Comparison of ENCODE assay signal across 8 cellular contexts in genomic region chr3:100400782-100401673, GRCh38. TPM values are rescaled to one million over a fixed set of nuclear protein-coding genes. Genes with fewer than 3 reads are reported as not detected.
DNase-seq lines count a peak whose midpoint lies in the region; ATAC-seq and TF ChIP-seq lines count a peak whose summit lies in the region.

TSS of gene LNP1 (plus strand) at chr3:100401539. CDS start at chr3:100429730, 28,191 bp downstream.
TSS of gene TOMM70 (minus strand) at chr3:100401089. CDS start at chr3:100400949, 140 bp downstream.

- peak within 1 kb of the TSS; percentile 99 for H4K91ac ChIP-seq in IMR-90 (ENCODE audit: insufficient read depth, low read depth, low read length)

- H2BK20ac ChIP-seq in IMR-90 (ENCODE audit: low read depth, low read length): peak within 1 kb of the TSS; percentile 70; the same call in 1 of the 2 replicates

- peak; percentile 94 for TF ChIP-seq POLR2A in IMR-90 (IDR thresholded peaks at IDR 0.05; ENCODE audit: low read depth, low read length)

- in situ Hi-C loops in IMR-90 (cut with MboI; ENCODE audit: low sequenced_read_pairs): no loop called here

- H3K4me2 ChIP-seq in IMR-90 (ENCODE audit: low read depth, low read length): peak within 1 kb of the TSS; percentile 98
- H3K4me2 ChIP-seq in OCI-LY7 (ENCODE audit: low read length): peak within 1 kb of the TSS; percentile 88

- peak within 1 kb of the TSS; percentile 99 for H2AK5ac ChIP-seq in IMR-90 (ENCODE audit: low read depth, low read length)

- H3K4ac ChIP-seq in IMR-90 (ENCODE audit: low read depth, low read length): peak within 1 kb of the TSS; percentile 98

- H3K79me2 ChIP-seq in OCI-LY7 (ENCODE audit: insufficient read depth, low read depth, low read length): peaks cover 89% of the 10 kb centered on the region

- H2BK120ac ChIP-seq in IMR-90 (ENCODE audit: low read depth, low read length): peak within 1 kb of the TSS; percentile 96

- 1% methylated on average over 17 of the region's 64 CpGs; no CpG with 5 or more reads in 1 of the 2 experiments for WGBS in IMR-90 (ENCODE audit: extremely low coverage in 2 of 2, insufficient read length in 1 of 2), 2 experiments

- peak within 1 kb of the TSS; percentile 99 for H3K14ac ChIP-seq in IMR-90 (replicated peaks; ENCODE audit: low read depth, low read length)

- peak within 1 kb of the TSS; percentile 98 for H2AK9ac ChIP-seq in IMR-90 (replicated peaks; ENCODE audit: low read depth, low read length, poor library complexity)

- H3K9ac ChIP-seq in IMR-90 (ENCODE audit: low read depth, low read length): peak within 1 kb of the TSS; percentile 99

- H3K18ac ChIP-seq in IMR-90 (ENCODE audit: low read depth, low read length): peak within 1 kb of the TSS; percentile 96

- H3K4me3 ChIP-seq in IMR-90 (ENCODE audit: insufficient read depth, low read depth, low read length) (peak within 1 kb of the TSS; percentile 60), OCI-LY7 (ENCODE audit: low read depth, low read length, poor library complexity, severe bottlenecking) (peak within 1 kb of the TSS; percentile 93), mononuclear cell (ENCODE audit: low read length) (peak within 1 kb of the TSS; percentile 75)

- H4K20me1 ChIP-seq in IMR-90 (ENCODE audit: insufficient read depth, low read length) (peaks cover 24% of the 10 kb centered on the region; the same call in 1 of the 2 replicates), OCI-LY7 (ENCODE audit: insufficient read depth, low read length) (peaks cover 13% of the 10 kb centered on the region)

- H2AFZ ChIP-seq in IMR-90 (replicated peaks; ENCODE audit: low read length, poor library complexity) (peak within 1 kb of the TSS; percentile 99), OCI-LY7 (ENCODE audit: low read length) (peak within 1 kb of the TSS; percentile 62; the same call in 1 of the 2 replicates)

- intact Hi-C loops in IMR-90 (cut with micrococcal nuclease) (loop anchor here (5.0 kb wide), 1 partner anchor 91 kb away; the partner anchor contains the start of gene TMEM45A), OCI-LY7 (cut with micrococcal nuclease; ENCODE audit: unreplicated experiment) (loop anchor here (1.0 to 10.0 kb wide), 5 partner anchors 10 to 1164 kb away; partner anchors contain the start of genes NIT2, TBC1D23 and TRMT10C)

- peak within 1 kb of the TSS; percentile 84; the same call in 2 of the 3 replicates for H2BK15ac ChIP-seq in IMR-90 (ENCODE audit: low read depth, low read length)

- H3K4me1 ChIP-seq in IMR-90 (ENCODE audit: control insufficient read depth, insufficient read depth, low read length) (no peaks in the 10 kb centered on the region), OCI-LY7 (ENCODE audit: insufficient read depth, low read length, poor library complexity, severe bottlenecking) (peaks cover 27% of the 10 kb centered on the region), mononuclear cell (ENCODE audit: insufficient read depth, low read length) (peaks cover 36% of the 10 kb centered on the region)

- CTCF ChIA-PET in IMR-90 (lab: Yijun Ruan, JAX) (interaction anchor here (1.3 kb wide), 1 partner anchor 16 kb away, joined by 3 read pairs; no protein-coding TSS in a partner anchor), OCI-LY7 (lab: Charles Lee; ENCODE audit: unreplicated experiment) (no interaction called here)

- peak within 1 kb of the TSS; percentile 95 for H2BK5ac ChIP-seq in IMR-90 (ENCODE audit: low read depth, low read length, poor library complexity, severe bottlenecking)

- dilution Hi-C loops in IMR-90 (cut with HindIII; ENCODE audit: low sequenced_read_pairs, unreplicated experiment): no loop called here

- peak within 1 kb of the TSS; percentile 100 for H3K23ac ChIP-seq in IMR-90 (ENCODE audit: low read depth, low read length)

- no peaks in the 10 kb centered on the region for H3K36me3 ChIP-seq in IMR-90 (ENCODE audit: control insufficient read depth, insufficient read depth, low read length)
- peaks cover 27% of the 10 kb centered on the region for H3K36me3 ChIP-seq in OCI-LY7 (ENCODE audit: insufficient read depth, low read length)

- H3K27me3 ChIP-seq in IMR-90 (ENCODE audit: control insufficient read depth, insufficient read depth, low read length) (no peaks in the 10 kb centered on the region), mononuclear cell (ENCODE audit: insufficient read depth, low read length) (no peaks in the 10 kb centered on the region)

- DNase-seq in DMS114 treated with DMSO at 0.1 percent for 48 hours (lab: John Stamatoyannopoulos, UW; ENCODE audit: unreplicated experiment): peak; percentile 96
- peak; percentile 96 for DNase-seq in IMR-90
- DNase-seq in OCI-LY7 (ENCODE audit: low spot score): peak; percentile 97
- peak; percentile 93 for DNase-seq in activated T-cell treated with anti-CD3 and anti-CD28 coated beads for 4 hours
- DNase-seq in epithelial cell of prostate (ENCODE audit: low read depth, low spot score): peak; percentile 75
- DNase-seq in stimulated activated CD8-positive, alpha-beta memory T cell treated with anti-CD3 and anti-CD28 coated beads, Interleukin-2, amount 100 ng/mL, for 48 hours (ENCODE audit: low read depth in 2 of 2): peak; percentile 89 to 96

- POLR2A ChIA-PET in IMR-90 (lab: Charles Lee; ENCODE audit: unreplicated experiment): interaction anchor here (0.5 to 1.6 kb wide), 6 partner anchors 12 to 443 kb away, joined by 3 to 7 read pairs (median 4); no protein-coding TSS in a partner anchor
- POLR2A ChIA-PET in OCI-LY7 (lab: Charles Lee): interaction anchor here (0.6 to 2.7 kb wide), 26 partner anchors 9 to 1313 kb away, joined by 3 to 13 read pairs (median 4); partner anchors contain the start of genes NIT2 and TBC1D23

- BruUV-seq in IMR-90 (replicated peaks; lab: Mats Ljungman, UMichigan): no TSS peak
- no TSS peak for BruUV-seq in OCI-LY7 (replicated peaks; lab: Mats Ljungman, UMichigan)

- TF ChIP-seq RAD21 in IMR-90 (IDR thresholded peaks at IDR 0.05; ENCODE audit: low read length): no peak

- H3K56ac ChIP-seq in IMR-90 (ENCODE audit: extremely low read depth, insufficient read depth, low read length): peak within 1 kb of the TSS; percentile 100

- no peaks in the 10 kb centered on the region for H3K9me2 ChIP-seq in OCI-LY7 (ENCODE audit: insufficient read depth, low read length)

- H3K9me3 ChIP-seq in IMR-90 (ENCODE audit: control insufficient read depth, insufficient read depth, low read length) (no peaks in the 10 kb centered on the region), OCI-LY7 (ENCODE audit: low read length) (no peaks in the 10 kb centered on the region), mononuclear cell (ENCODE audit: low read depth, low read length) (no peaks in the 10 kb centered on the region)

- H3K9me1 ChIP-seq in IMR-90 (ENCODE audit: insufficient read depth, low read length): no peaks in the 10 kb centered on the region; the same call in 1 of the 2 replicates

- ATAC-seq in GM21529 (IDR thresholded peaks at IDR 0.05; ENCODE audit: unreplicated experiment): peak; percentile 89
- peak; percentile 96 for ATAC-seq in IMR-90 (ENCODE audit: low read depth)

- H3K27ac ChIP-seq in IMR-90 (ENCODE audit: insufficient read depth, low read length): peak within 1 kb of the TSS; percentile 98
- H3K27ac ChIP-seq in OCI-LY7 (ENCODE audit: low read depth, low read length, poor library complexity, severe bottlenecking): peak within 1 kb of the TSS; percentile 81
- H3K27ac ChIP-seq in epithelial cell of prostate: peak within 1 kb of the TSS; percentile 76

- H3K79me1 ChIP-seq in IMR-90 (ENCODE audit: low read depth in 1 of 2, low read length in 2 of 2): peaks cover 0 to 37% of the 10 kb centered on the region in 2 experiments; a peak in 2 of 4 replicates

- peak within 1 kb of the TSS; percentile 96 to 99 for H4K8ac ChIP-seq in IMR-90 (ENCODE audit: low read depth in 2 of 2, low read length in 2 of 2)

- peak within 1 kb of the TSS; percentile 98 for H4K5ac ChIP-seq in IMR-90 (ENCODE audit: low read depth, low read length)

- TF ChIP-seq CTCF in IMR-90 (conservative IDR thresholded peaks at IDR 0.05; ENCODE audit: low read depth, low read length) (no peak), OCI-LY7 (conservative IDR thresholded peaks at IDR 0.05; ENCODE audit: low read length) (no peak)

TF ChIP-seq in IMR-90, 13 proteins besides CTCF, POLR2A, EP300 and RAD21:
- TF ChIP-seq MAZ (IDR thresholded peaks at IDR 0.05; ENCODE audit: borderline replicate concordance, low read depth, low read length): peak; percentile 67; the same call in 1 of the 2 replicates
- TF ChIP-seq, protein P1, sequence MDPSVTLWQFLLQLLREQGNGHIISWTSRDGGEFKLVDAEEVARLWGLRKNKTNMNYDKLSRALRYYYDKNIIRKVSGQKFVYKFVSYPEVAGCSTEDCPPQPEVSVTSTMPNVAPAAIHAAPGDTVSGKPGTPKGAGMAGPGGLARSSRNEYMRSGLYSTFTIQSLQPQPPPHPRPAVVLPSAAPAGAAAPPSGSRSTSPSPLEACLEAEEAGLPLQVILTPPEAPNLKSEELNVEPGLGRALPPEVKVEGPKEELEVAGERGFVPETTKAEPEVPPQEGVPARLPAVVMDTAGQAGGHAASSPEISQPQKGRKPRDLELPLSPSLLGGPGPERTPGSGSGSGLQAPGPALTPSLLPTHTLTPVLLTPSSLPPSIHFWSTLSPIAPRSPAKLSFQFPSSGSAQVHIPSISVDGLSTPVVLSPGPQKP (IDR thresholded peaks at IDR 0.05; ENCODE audit: borderline replicate concordance, low read depth, low read length): no peak
- TF ChIP-seq MXI1 (IDR thresholded peaks at IDR 0.05; ENCODE audit: borderline replicate concordance, low read depth, low read length): peak; percentile 82

RNA-seq across cellular contexts. Expression of gene LNP1, which starts in this region (rescaled TPM):
- total RNA-seq in IMR-90 (2012; rRNA removed): 2.2 and 4.4 TPM in 2 replicates
- 2.3 and 2.4 TPM in 2 replicates for polyA plus RNA-seq in IMR-90 (2012; rRNA removed)
- 0.44 and 1.5 TPM in 2 replicates for polyA plus RNA-seq in IMR-90 (2012; cell fraction: cytosol; rRNA removed)
- polyA plus RNA-seq in IMR-90 (2012; cell fraction: nucleus; rRNA removed; ENCODE audit: low replicate concordance): 0.14 and 1.4 TPM in 2 replicates
- total RNA-seq in OCI-LY7 (2014; rRNA removed; shearing (Covaris generic)): 8.8 and 8.9 TPM in 2 replicates
- total RNA-seq in OCI-LY7 (2022): 10.8 and 12.7 TPM in 2 replicates
- total RNA-seq in mononuclear cell: 1.7 TPM

RNA-seq across cellular contexts. Expression of gene TOMM70, which starts in this region (rescaled TPM):
- total RNA-seq in IMR-90 (2012; rRNA removed): 35.1 and 50.0 TPM in 2 replicates
- polyA plus RNA-seq in IMR-90 (2012; rRNA removed): 19.8 and 24.6 TPM in 2 replicates
- 7.1 and 7.8 TPM in 2 replicates for polyA plus RNA-seq in IMR-90 (2012; cell fraction: cytosol; rRNA removed)
- polyA plus RNA-seq in IMR-90 (2012; cell fraction: nucleus; rRNA removed; ENCODE audit: low replicate concordance): 5.2 and 11.0 TPM in 2 replicates
- 41.2 and 45.7 TPM in 2 replicates for total RNA-seq in OCI-LY7 (2014; rRNA removed; shearing (Covaris generic))
- total RNA-seq in OCI-LY7 (2022): 54.5 and 54.8 TPM in 2 replicates
- total RNA-seq in mononuclear cell: 40.9 TPM

Comparison
In these comparisons a context has a peak if more than half of its experiments do, and no peak if none do; other contexts are left out.
1. Peak in every context shown above with its lines: DNase-seq, ATAC-seq, H3K4me3 ChIP-seq and H3K27ac ChIP-seq.